ENCODE assay signal across 17 cellular contexts in the genomic region with DNA sequence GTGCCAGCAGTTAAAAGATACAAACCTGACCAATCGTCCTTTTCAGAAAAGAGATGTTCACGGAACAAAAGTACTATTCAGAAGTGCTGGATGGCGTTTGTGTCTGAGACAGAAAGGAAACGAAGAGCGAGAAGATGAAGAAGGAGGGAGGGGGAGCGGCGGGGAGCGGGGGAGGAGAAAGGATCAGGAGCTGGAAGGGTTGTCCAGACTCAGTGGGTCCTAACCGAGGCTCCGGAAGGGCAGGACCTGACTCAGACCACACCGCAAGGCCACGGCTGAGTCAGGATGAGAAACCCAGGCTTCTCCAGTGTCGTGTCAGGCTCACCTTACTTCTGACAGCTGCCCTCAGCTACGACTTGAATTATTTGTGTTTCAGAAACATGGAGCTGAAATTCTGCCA. TPM values are rescaled to one million over a fixed set of nuclear protein-coding genes. Genes with fewer than 3 reads are reported as not detected.
DNase-seq lines count a peak whose midpoint lies in the region; ATAC-seq and TF ChIP-seq lines count a peak whose summit lies in the region.
"Had no signal": no experiment of that assay in that cellular context is flagged by ENCODE, and none has a peak within 500 bp of the region (broad histone marks: within the 10 kb centered on the region; RNA-seq: fewer than 3 reads in every experiment).

No MANE protein-coding gene starts in this region.

- H4K20me1 ChIP-seq in osteoblast (ENCODE audit: insufficient read depth, low read length): peaks cover 3% of the 10 kb centered on the region

- H3K27me3 ChIP-seq in iPS-18a (ENCODE audit: control insufficient read depth, insufficient read depth, low read length): peaks cover 84% of the 10 kb centered on the region
- H3K27me3 ChIP-seq in osteoblast (ENCODE audit: insufficient read depth, low read length): peaks cover 74% of the 10 kb centered on the region
- H3K27me3 ChIP-seq: ovary had no signal

- H3K36me3 ChIP-seq in iPS-18a (ENCODE audit: control insufficient read depth, low read depth, low read length): no peaks in the 10 kb centered on the region
- H3K36me3 ChIP-seq in osteoblast (ENCODE audit: insufficient read depth, low read length): no peaks in the 10 kb centered on the region
- H3K36me3 ChIP-seq: adrenal gland, gastroesophageal sphincter, HAP-1, ovary had no signal

- no peak overlapping the region for H2AFZ ChIP-seq in osteoblast (ENCODE audit: low read length)

- H3K4me1 ChIP-seq in iPS-18a (ENCODE audit: control insufficient read depth, low read depth, low read length) (peaks cover 12% of the 10 kb centered on the region), osteoblast (ENCODE audit: insufficient read depth, low read length) (no peaks in the 10 kb centered on the region)
- H3K4me1 ChIP-seq: HAP-1 had no signal

- DNase-seq in AG08396 (ENCODE audit: low spot score): peak; percentile 59
- DNase-seq in RKO (ENCODE audit: low spot score): peak; percentile 60
- DNase-seq in osteoblast (ENCODE audit: insufficient read length, low spot score, missing footprints): no peak
- no peak for DNase-seq in SKM-1 treated with dmso at 0.1 percent for 144 hours (lab: John Stamatoyannopoulos, UW; ENCODE audit: unreplicated experiment)
- no peak for DNase-seq in GM13976 (ENCODE audit: low spot score)
- DNase-seq in COR-L47 (lab: John Stamatoyannopoulos, UW): no peak
- DNase-seq: dermis blood vessel endothelial cell, left colon, NCI-H2171, ovary, T-helper 2 cell had no signal

- no peak overlapping the region for H3K27ac ChIP-seq in iPS-18a (ENCODE audit: low read length)
- H3K27ac ChIP-seq in osteoblast (ENCODE audit: low read depth, low read length): no peak overlapping the region
- H3K27ac ChIP-seq: adrenal gland, gastroesophageal sphincter, ovary had no signal

- H3K4me2 ChIP-seq in osteoblast (ENCODE audit: insufficient read depth, low read length): no peak overlapping the region
- H3K4me2 ChIP-seq: BLaER1 treated with 17β-estradiol and CSF1 and Interleukin-3, amounts not matched to agents 10 nM and 100 nM had no signal

- peak; percentile 55 for ATAC-seq in GM19463 (IDR thresholded peaks at IDR 0.05; ENCODE audit: unreplicated experiment)
- ATAC-seq: gastroesophageal sphincter, left colon had no signal

- H3K79me2 ChIP-seq in osteoblast (ENCODE audit: insufficient read depth, low read length): no peaks in the 10 kb centered on the region

- H3K9me3 ChIP-seq in iPS-18a (ENCODE audit: control insufficient read depth, low read depth, low read length) (no peaks in the 10 kb centered on the region), osteoblast (ENCODE audit: low read depth, low read length) (peaks cover 8% of the 10 kb centered on the region)

- H3K4me3 ChIP-seq in iPS-18a (ENCODE audit: low read length) (peak overlapping the region; percentile 18), osteoblast (ENCODE audit: insufficient read depth, low read length) (no peak overlapping the region)
- H3K4me3 ChIP-seq: adrenal gland; BLaER1 treated with 17β-estradiol and CSF1 and Interleukin-3, amounts not matched to agents 10 nM and 100 nM; gastroesophageal sphincter; HAP-1; ovary had no signal

- in situ Hi-C loops in GM13976 (cut with MboI; ENCODE audit: low sequenced_read_pairs, unreplicated experiment): no loop called here

- no peak for TF ChIP-seq CTCF in osteoblast (IDR thresholded peaks at IDR 0.05; ENCODE audit: extremely low read depth, low read depth, low read length)
- TF ChIP-seq CTCF in GM13976 (IDR thresholded peaks at IDR 0.05; ENCODE audit: borderline replicate concordance, control extremely low read depth, extremely low read depth, insufficient read depth, missing control alignments): no peak

- no peak overlapping the region for H3K9ac ChIP-seq in iPS-18a (ENCODE audit: low read length)
- H3K9ac ChIP-seq: BLaER1 treated with 17β-estradiol and CSF1 and Interleukin-3, amounts not matched to agents 10 nM and 100 nM had no signal

RNA-seq across cellular contexts. Expression of gene PAX5, which starts 46.2 kb away (rescaled TPM):
- total RNA-seq in osteoblast: under 0.01 TPM in 1 of 2 replicates, not detected in the other
- total RNA-seq: dermis blood vessel endothelial cell had no signal

Comparison
In these comparisons a context has a peak if more than half of its experiments do, and no peak if none do; other contexts are left out.
1. DNase-seq: peak in AG08396 (single experiment) and RKO (single experiment); none in osteoblast (single experiment), SKM-1 treated with dmso at 0.1 percent for 144 hours (single experiment), GM13976 (single experiment) and COR-L47 (single experiment).